Comparison of ENCODE assay signal across 20 cellular contexts in genomic region chr2:187873132-187873531, GRCh38.
"Had no signal": no experiment of that assay in that cellular context is flagged by ENCODE, and none has a peak within 500 bp of the region (broad histone marks: within the 10 kb centered on the region; RNA-seq: fewer than 3 reads in every experiment).

No MANE protein-coding gene starts in this region.

- H3K4me3 ChIP-seq: dorsolateral prefrontal cortex, heart left ventricle, left ventricle myocardium inferior, spleen, testis, tibial nerve, upper lobe of right lung, vagina had no signal

- DNase-seq: cortex of kidney; dorsolateral prefrontal cortex; effector CD8-positive, alpha-beta T cell; heart left ventricle; hypothalamus; left ventricle myocardium inferior; mammary epithelial cell; natural killer cell; posterior cingulate gyrus; spleen; stimulated activated CD4-positive, alpha-beta T cell treated with anti-CD3 and anti-CD28 coated beads, Interleukin-15, amount 100 ng/mL, for 24 hours; stimulated activated CD4-positive, alpha-beta T cell treated with anti-CD3 and anti-CD28 coated beads, Interleukin-1b, Interleukin-23, amount 100 ng/mL, for 48 hours; stimulated activated CD4-positive, alpha-beta T cell treated with anti-CD3 and anti-CD28 coated beads, Interleukin-4, amount 100 ng/mL, for 4 hours; stimulated activated naive B cell treated with anti-CD40 and anti-IgM and Interleukin-4, amounts not matched to agents 10 μg/mL and 1 μg/mL and 100 μg/mL, for 72 hours; stimulated activated naive CD8-positive, alpha-beta T cell treated with anti-CD3 and anti-CD28 coated beads, Interleukin-15, amount 100 ng/mL, for 72 hours; testis; upper lobe of right lung had no signal

- H3K9me3 ChIP-seq: heart left ventricle, left ventricle myocardium inferior, spleen, testis, tibial nerve, upper lobe of right lung, vagina had no signal

- H3K27ac ChIP-seq: dorsolateral prefrontal cortex, heart left ventricle, left ventricle myocardium inferior, spleen, testis, tibial nerve, upper lobe of right lung, vagina had no signal

- H3K27me3 ChIP-seq: dorsolateral prefrontal cortex, heart left ventricle, spleen, testis, tibial nerve, upper lobe of right lung, vagina had no signal

- H3K4me1 ChIP-seq: heart left ventricle, left ventricle myocardium inferior, spleen, testis, upper lobe of right lung, vagina had no signal

- H3K36me3 ChIP-seq: heart left ventricle, left ventricle myocardium inferior, spleen, tibial nerve, upper lobe of right lung, vagina had no signal

- ATAC-seq: esophagus mucosa; natural killer cell; stimulated activated naive B cell treated with anti-CD40 and anti-IgM and Interleukin-4, amounts not matched to agents 10 μg/mL and 1 μg/mL and 100 μg/mL, for 72 hours; stimulated activated naive CD8-positive, alpha-beta T cell treated with anti-CD3 and anti-CD28 coated beads, Interleukin-15, amount 100 ng/mL, for 72 hours; upper lobe of right lung had no signal
